In genomic region chr7:157361537-157361936, GRCh38 we compare ENCODE assay signal across 2 cellular contexts.
TF ChIP-seq lines count a peak whose summit lies in the region.

No MANE protein-coding gene starts in this region.

TF ChIP-seq in GM23338, 12 proteins besides CTCF, POLR2A, EP300 and RAD21 (continued from another document):
- TF ChIP-seq NANOG (IDR thresholded peaks at IDR 0.05; ENCODE audit: borderline replicate concordance) (no peak), ETS1 (IDR thresholded peaks at IDR 0.05) (no peak), CREB1 (CRISPR knock-in tag; IDR thresholded peaks at IDR 0.05; ENCODE audit: low read depth) (no peak), STAT1 (IDR thresholded peaks at IDR 0.05; ENCODE audit: unreplicated experiment) (no peak), ZNF462 (CRISPR knock-in tag; IDR thresholded peaks at IDR 0.05) (no peak), EZH2phosphoT487 (IDR thresholded peaks at IDR 0.05; ENCODE audit: unreplicated experiment) (no peak), ZNF114 (CRISPR knock-in tag; IDR thresholded peaks at IDR 0.05) (no peak), REST (IDR thresholded peaks at IDR 0.05; ENCODE audit: unreplicated experiment) (no peak), POLR2AphosphoS5 (IDR thresholded peaks at IDR 0.05; ENCODE audit: low read depth) (no peak), JUNB (IDR thresholded peaks at IDR 0.05; ENCODE audit: unreplicated experiment) (no peak), EZH2 (IDR thresholded peaks at IDR 0.05; ENCODE audit: low read depth, unreplicated experiment) (no peak)

TF ChIP-seq in K562, 482 proteins besides CTCF, POLR2A, EP300 and RAD21 (continued from another document):
- TF ChIP-seq CBFB (CRISPR knock-in tag; IDR thresholded peaks at IDR 0.05) (no peak), CBX3 (IDR thresholded peaks at IDR 0.05; ENCODE audit: borderline replicate concordance in 1 of 2, low read length in 2 of 2) (no peak)
